ENCODE assay signal across 29 cellular contexts in genomic region chr17:56206351-56206750, GRCh38. TPM values are rescaled to one million over a fixed set of nuclear protein-coding genes. Genes with fewer than 3 reads are reported as not detected.
"Had no signal": no experiment of that assay in that cellular context is flagged by ENCODE, and none has a peak within 500 bp of the region (broad histone marks: within the 10 kb centered on the region; RNA-seq: fewer than 3 reads in every experiment).

No MANE protein-coding gene starts in this region.

- H3K27me3 ChIP-seq: breast epithelium, colonic mucosa, Peyer's patch, SJSA1 had no signal

- DNase-seq: activated B cell treated with CpG ODN at 0.5 μM for 24 hours; activated CD4-positive, alpha-beta memory T cell treated with anti-CD3 and anti-CD28 coated beads, Interleukin-2, amount 10 ng/mL, durations not matched to agents 7 days and 5 days; activated CD4-positive, alpha-beta T cell treated with anti-CD3 and anti-CD28 coated beads for 1 hour; activated CD4-positive, alpha-beta T cell treated with anti-CD3 and anti-CD28 coated beads, Interleukin-2, amount 10 ng/mL, durations not matched to agents 7 days and 5 days; activated gamma-delta T cell; activated naive CD4-positive, alpha-beta T cell treated with anti-CD3 and anti-CD28 coated beads for 36 hours; activated naive CD8-positive, alpha-beta T cell treated with anti-CD3 and anti-CD28 coated beads, Interleukin-2, amount 10 ng/mL, durations not matched to agents 7 days and 5 days; activated T-cell treated with anti-CD3 and anti-CD28 coated beads for 4 hours; activated T-cell treated with anti-CD3 and anti-CD28 coated beads, Interleukin-2, amount 50 U/mL, for 48 hours; aorta; caudate nucleus; colonic mucosa; Karpas-422; NCI-H1048; NCI-H1930; NCI-H2107; NCI-H2171 treated with DMSO at 0.1 percent for 48 hours; NCI-H226; NCI-H526; NCI-H774; Peyer's patch; SHP77; T-cell; T-helper 2 cell; T1000 had no signal

- H3K4me1 ChIP-seq: breast epithelium, colonic mucosa, Peyer's patch, SJSA1 had no signal

- H3K27me3 Mint-ChIP-seq: activated B cell treated with CpG ODN at 0.5 μM for 24 hours; activated CD4-positive, alpha-beta memory T cell treated with anti-CD3 and anti-CD28 coated beads, Interleukin-2, amount 10 ng/mL, durations not matched to agents 7 days and 5 days had no signal

- H3K9me3 Mint-ChIP-seq: activated naive CD4-positive, alpha-beta T cell treated with anti-CD3 and anti-CD28 coated beads for 36 hours had no signal

- H3K27ac Mint-ChIP-seq: activated B cell treated with CpG ODN at 0.5 μM for 24 hours; activated CD4-positive, alpha-beta memory T cell treated with anti-CD3 and anti-CD28 coated beads, Interleukin-2, amount 10 ng/mL, durations not matched to agents 7 days and 5 days; activated CD4-positive, alpha-beta T cell treated with anti-CD3 and anti-CD28 coated beads, Interleukin-2, amount 10 ng/mL, durations not matched to agents 7 days and 5 days; activated naive CD4-positive, alpha-beta T cell treated with anti-CD3 and anti-CD28 coated beads for 36 hours; activated naive CD8-positive, alpha-beta T cell treated with anti-CD3 and anti-CD28 coated beads, Interleukin-2, amount 10 ng/mL, durations not matched to agents 7 days and 5 days; activated T-helper 17 cell treated with anti-CD3 and anti-CD28 coated beads, Interleukin-2, amount 50 U/mL, for 72 hours; T-cell had no signal

- H3K27ac ChIP-seq: breast epithelium, colonic mucosa, Peyer's patch, SJSA1 had no signal

- H3K4me3 Mint-ChIP-seq: activated B cell treated with CpG ODN at 0.5 μM for 24 hours; activated CD4-positive, alpha-beta memory T cell treated with anti-CD3 and anti-CD28 coated beads, Interleukin-2, amount 10 ng/mL, durations not matched to agents 7 days and 5 days; activated CD4-positive, alpha-beta T cell treated with anti-CD3 and anti-CD28 coated beads, Interleukin-2, amount 10 ng/mL, durations not matched to agents 7 days and 5 days; activated naive CD4-positive, alpha-beta T cell treated with anti-CD3 and anti-CD28 coated beads for 36 hours; activated naive CD8-positive, alpha-beta T cell treated with anti-CD3 and anti-CD28 coated beads, Interleukin-2, amount 10 ng/mL, durations not matched to agents 7 days and 5 days; activated T-helper 17 cell treated with anti-CD3 and anti-CD28 coated beads, Interleukin-2, amount 50 U/mL, for 72 hours had no signal

- H3K4me1 Mint-ChIP-seq: activated B cell treated with CpG ODN at 0.5 μM for 24 hours had no signal

- H3K36me3 Mint-ChIP-seq: activated naive CD8-positive, alpha-beta T cell treated with anti-CD3 and anti-CD28 coated beads, Interleukin-2, amount 10 ng/mL, durations not matched to agents 7 days and 5 days; T-cell had no signal

- H3K4me3 ChIP-seq: breast epithelium, colonic mucosa, Peyer's patch, SJSA1 had no signal

- ATAC-seq: activated T-helper 17 cell treated with anti-CD3 and anti-CD28 coated beads, Interleukin-2, amount 50 U/mL, for 72 hours; T-cell had no signal

- H3K9me3 ChIP-seq: colonic mucosa, Peyer's patch, SJSA1 had no signal

- H3K36me3 ChIP-seq: breast epithelium, colonic mucosa, Peyer's patch, SJSA1 had no signal

RNA-seq across cellular contexts. Expression of gene ANKFN1, which starts 53.1 kb away (rescaled TPM):
- total RNA-seq: activated B cell treated with CpG ODN at 0.5 μM for 24 hours; activated CD4-positive, alpha-beta memory T cell treated with anti-CD3 and anti-CD28 coated beads, Interleukin-2, amount 10 ng/mL, durations not matched to agents 7 days and 5 days; activated CD4-positive, alpha-beta T cell treated with anti-CD3 and anti-CD28 coated beads, Interleukin-2, amount 10 ng/mL, durations not matched to agents 7 days and 5 days; activated CD8-positive, alpha-beta memory T cell treated with anti-CD3 and anti-CD28 coated beads for 36 hours; activated naive CD4-positive, alpha-beta T cell treated with anti-CD3 and anti-CD28 coated beads for 36 hours; activated naive CD8-positive, alpha-beta T cell treated with anti-CD3 and anti-CD28 coated beads, Interleukin-2, amount 10 ng/mL, durations not matched to agents 7 days and 5 days; T-cell had no signal
